In genomic region chr7:125645770-125646169, GRCh38 we compare ENCODE assay signal across 34 cellular contexts.
"Had no signal": no experiment of that assay in that cellular context is flagged by ENCODE, and none has a peak within 500 bp of the region (broad histone marks: within the 10 kb centered on the region; RNA-seq: fewer than 3 reads in every experiment).

No MANE protein-coding gene starts in this region.

- H3K9ac ChIP-seq: KMS-11 had no signal

- H3K27me3 ChIP-seq: MG63 had no signal

- H3K4me3 ChIP-seq: MG63 had no signal

- H3K36me3 ChIP-seq: MG63 had no signal

- H3K4me2 ChIP-seq: KMS-11 had no signal

- H3K27ac ChIP-seq: KMS-11 had no signal

- DNase-seq: Karpas-422, Kasumi-1, MG63, MV-4-11, NCI-H1048, NCI-H1092, NCI-H1092 treated with DMSO at 0.1 percent for 48 hours, NCI-H1105, NCI-H1105 treated with DMSO at 0.1 percent for 48 hours, NCI-H1417, NCI-H1417 treated with DMSO at 0.1 percent for 48 hours, NCI-H1436, NCI-H1436 treated with DMSO at 0.1 percent for 48 hours, NCI-H146, NCI-H1694, NCI-H1694 treated with DMSO at 0.1 percent for 48 hours, NCI-H187, NCI-H187 treated with DMSO at 0.1 percent for 48 hours, NCI-H1930, NCI-H2029, NCI-H2029 treated with DMSO at 0.1 percent for 48 hours, NCI-H2081, NCI-H2081 treated with DMSO at 0.1 percent for 48 hours, NCI-H2107, NCI-H2171, NCI-H2171 treated with DMSO at 0.1 percent for 48 hours, NCI-H2227 treated with DMSO at 0.1 percent for 48 hours, NCI-H226, NCI-H345, NCI-H446, NCI-H446 treated with DMSO at 0.1 percent for 48 hours, NCI-H510A, NCI-H510A treated with DMSO at 0.1 percent for 48 hours had no signal

- H3K9me3 ChIP-seq: MG63 had no signal
